In genomic region chr2:118122768-118123335, GRCh38 we compare ENCODE assay signal across 1 cellular context.
TF ChIP-seq lines count a peak whose summit lies in the region.

No MANE protein-coding gene starts in this region.

TF ChIP-seq in HepG2, 621 proteins besides CTCF, POLR2A, EP300 and RAD21 (continued from another document):
- peak; percentile 74 for TF ChIP-seq HNF1A (IDR thresholded peaks at IDR 0.05; ENCODE audit: low read depth)
- TF ChIP-seq HNF1A (CRISPR knock-in tag; IDR thresholded peaks at IDR 0.05; ENCODE audit: borderline replicate concordance): no peak
- TF ChIP-seq SRSF9 (IDR thresholded peaks at IDR 0.05; ENCODE audit: borderline replicate concordance, insufficient read depth, low read depth, low read length, poor library complexity, severe bottlenecking): no peak
- TF ChIP-seq STAG1 (CRISPR knock-in tag; IDR thresholded peaks at IDR 0.05): no peak
- TF ChIP-seq MATR3 (CRISPR knock-in tag; IDR thresholded peaks at IDR 0.05): no peak
- TF ChIP-seq RBM39 (IDR thresholded peaks at IDR 0.05; ENCODE audit: low read depth, low read length, poor library complexity, severe bottlenecking): no peak
- TF ChIP-seq EED (CRISPR knock-in tag; IDR thresholded peaks at IDR 0.05): no peak
- TF ChIP-seq CBFB (CRISPR knock-in tag; IDR thresholded peaks at IDR 0.05): no peak
- no peak for TF ChIP-seq REXO4 (CRISPR knock-in tag; IDR thresholded peaks at IDR 0.05; ENCODE audit: borderline replicate concordance)
- TF ChIP-seq POLR2G (IDR thresholded peaks at IDR 0.05; ENCODE audit: low read depth, low read length): peak; percentile 35; the same call in 1 of the 2 replicates
- no peak for TF ChIP-seq ZNF552 (CRISPR knock-in tag; IDR thresholded peaks at IDR 0.05; ENCODE audit: borderline replicate concordance)
- peak; percentile 56; the same call in 1 of the 2 replicates for TF ChIP-seq ELF3 (CRISPR knock-in tag; IDR thresholded peaks at IDR 0.05)
- no peak for TF ChIP-seq SCMH1 (CRISPR knock-in tag; IDR thresholded peaks at IDR 0.05; ENCODE audit: borderline replicate concordance)
- no peak for TF ChIP-seq TCF12 (IDR thresholded peaks at IDR 0.05)
- no peak for TF ChIP-seq TCF12 (CRISPR knock-in tag; IDR thresholded peaks at IDR 0.05)
- TF ChIP-seq ZFP62 (CRISPR knock-in tag; IDR thresholded peaks at IDR 0.05): no peak
